In the genomic region with DNA sequence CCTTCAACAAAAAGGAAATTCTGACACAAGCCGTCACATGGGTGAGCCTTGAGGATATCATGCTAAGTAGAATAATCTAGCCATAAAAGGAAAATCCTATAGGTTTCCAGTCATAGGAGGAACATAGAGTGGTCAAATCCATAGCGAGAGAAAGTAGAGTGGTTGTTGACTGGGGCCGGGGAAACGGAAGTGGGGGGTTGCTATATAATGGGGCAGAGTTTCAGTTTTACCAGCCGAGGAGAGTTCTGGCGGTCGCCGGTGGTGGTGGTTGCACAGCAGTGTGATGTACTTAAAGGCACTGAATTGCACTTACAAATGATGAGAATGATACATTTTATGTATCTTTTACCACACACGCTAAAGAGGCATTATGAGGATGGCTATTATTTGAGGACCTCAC, we compare ENCODE assay signal across 10 cellular contexts. TPM values are rescaled to one million over a fixed set of nuclear protein-coding genes. Genes with fewer than 3 reads are reported as not detected.
DNase-seq lines count a peak whose midpoint lies in the region; ATAC-seq and TF ChIP-seq lines count a peak whose summit lies in the region.
"Had no signal": no experiment of that assay in that cellular context is flagged by ENCODE, and none has a peak within 500 bp of the region (broad histone marks: within the 10 kb centered on the region; RNA-seq: fewer than 3 reads in every experiment).

No MANE protein-coding gene starts in this region.

- H3K27me3 ChIP-seq in naive thymus-derived CD4-positive, alpha-beta T cell (ENCODE audit: control insufficient read depth in 2 of 2, insufficient read depth in 2 of 2, low read length in 2 of 2): no peaks in the 10 kb centered on the region
- H3K27me3 ChIP-seq in right atrium auricular region: no peaks in the 10 kb centered on the region

- CTCF ChIA-PET in naive thymus-derived CD4-positive, alpha-beta T cell (lab: Charles Lee): no interaction called here

- H3K27me3 Mint-ChIP-seq in IgD-negative memory B cell: no peaks in the 10 kb centered on the region
- peaks cover 0 to 6% (median 0%) of the 10 kb centered on the region in 5 donors for H3K27me3 Mint-ChIP-seq in naive thymus-derived CD4-positive, alpha-beta T cell

- H3K4me1 ChIP-seq in naive thymus-derived CD4-positive, alpha-beta T cell (ENCODE audit: control insufficient read depth in 2 of 2, insufficient read depth in 2 of 2, low read length in 2 of 2): peaks cover 0 to 3% of the 10 kb centered on the region in 2 donors
- no peaks in the 10 kb centered on the region for H3K4me1 ChIP-seq in right atrium auricular region

- H3K9me3 ChIP-seq in naive thymus-derived CD4-positive, alpha-beta T cell (ENCODE audit: control insufficient read depth in 2 of 3, low read length in 3 of 3): no peaks in the 10 kb centered on the region
- H3K9me3 ChIP-seq in right atrium auricular region: no peaks in the 10 kb centered on the region

- H3K4me3 Mint-ChIP-seq in IgD-negative memory B cell: peak overlapping the region; percentile 75 to 96 (median 86)
- no peak overlapping the region for H3K4me3 Mint-ChIP-seq in naive thymus-derived CD4-positive, alpha-beta T cell

- H3K9me3 Mint-ChIP-seq in IgD-negative memory B cell: no peaks in the 10 kb centered on the region
- no peaks in the 10 kb centered on the region for H3K9me3 Mint-ChIP-seq in naive thymus-derived CD4-positive, alpha-beta T cell

- ATAC-seq in GM18907 (IDR thresholded peaks at IDR 0.05; ENCODE audit: unreplicated experiment): peak; percentile 56
- ATAC-seq in GM21576 (IDR thresholded peaks at IDR 0.05; ENCODE audit: unreplicated experiment): peak; percentile 48
- ATAC-seq in naive thymus-derived CD4-positive, alpha-beta T cell: no peak
- no peak for ATAC-seq in HG02970 (IDR thresholded peaks at IDR 0.05; ENCODE audit: low FRiP score, unreplicated experiment)
- ATAC-seq: K562 had no signal

- H3K36me3 Mint-ChIP-seq in IgD-negative memory B cell: peaks cover 1% of the 10 kb centered on the region
- no peaks in the 10 kb centered on the region for H3K36me3 Mint-ChIP-seq in naive thymus-derived CD4-positive, alpha-beta T cell

- H3K4me1 Mint-ChIP-seq in IgD-negative memory B cell: peaks cover 30 to 41% (median 36%) of the 10 kb centered on the region in 3 donors
- peaks cover 0 to 5% (median 0%) of the 10 kb centered on the region in 7 donors for H3K4me1 Mint-ChIP-seq in naive thymus-derived CD4-positive, alpha-beta T cell

- H3K4me3 ChIP-seq in naive thymus-derived CD4-positive, alpha-beta T cell (ENCODE audit: low read length): peak overlapping the region; percentile 29
- H3K4me3 ChIP-seq in right atrium auricular region: no peak overlapping the region
- H3K4me3 ChIP-seq: K562 had no signal

- POLR2A ChIA-PET in naive thymus-derived CD4-positive, alpha-beta T cell (lab: Charles Lee): no interaction called here

- no peak for TF ChIP-seq CTCF in right atrium auricular region (IDR thresholded peaks at IDR 0.05)

- H3K27ac Mint-ChIP-seq in IgD-negative memory B cell: peak overlapping the region; percentile 84 to 96 (median 96)
- no peak overlapping the region for H3K27ac Mint-ChIP-seq in naive thymus-derived CD4-positive, alpha-beta T cell

- H3K36me3 ChIP-seq in naive thymus-derived CD4-positive, alpha-beta T cell (ENCODE audit: control insufficient read depth in 2 of 3, insufficient read depth in 3 of 3, low read length in 3 of 3): no peaks in the 10 kb centered on the region
- no peaks in the 10 kb centered on the region for H3K36me3 ChIP-seq in right atrium auricular region

- DNase-seq in naive thymus-derived CD4-positive, alpha-beta T cell: no peak
- DNase-seq in right atrium auricular region (ENCODE audit: low spot score): no peak
- DNase-seq in COR-L47 (lab: John Stamatoyannopoulos, UW): no peak
- DNase-seq in NCI-H69 (lab: John Stamatoyannopoulos, UW): no peak

- H3K27ac ChIP-seq in naive thymus-derived CD4-positive, alpha-beta T cell (ENCODE audit: low read depth, low read length): no peak overlapping the region
- H3K27ac ChIP-seq in right atrium auricular region: no peak overlapping the region

- intact Hi-C loops in naive thymus-derived CD4-positive, alpha-beta T cell (cut with micrococcal nuclease): no loop called here

RNA-seq across cellular contexts. Expression of gene GPR31, which starts 4.9 kb away (rescaled TPM):
- polyA plus RNA-seq in IgD-negative memory B cell: not detected
- not detected for total RNA-seq in naive thymus-derived CD4-positive, alpha-beta T cell
- polyA plus RNA-seq in naive thymus-derived CD4-positive, alpha-beta T cell: not detected
- not detected for total RNA-seq in right atrium auricular region
- total RNA-seq: K562 had no signal
- polyA plus RNA-seq: adipose tissue, K562 had no signal

RNA-seq across cellular contexts. Expression of gene CCR6, which starts 30.0 kb away (rescaled TPM):
- 79.3 TPM for polyA plus RNA-seq in IgD-negative memory B cell
- total RNA-seq in naive thymus-derived CD4-positive, alpha-beta T cell: 1 to 10 TPM in 1 of 5 experiments, under 1 TPM in 3, not detected in 1; 0.15 to 4.1 (median 0.48) TPM
- under 1 TPM; 0.38 to 0.93 TPM for polyA plus RNA-seq in naive thymus-derived CD4-positive, alpha-beta T cell
- total RNA-seq in right atrium auricular region: under 1 TPM in 1 of 2 donors, not detected in 1; 0.37 TPM
- total RNA-seq: K562 had no signal
- polyA plus RNA-seq: K562 had no signal

Comparison
In these comparisons a context has a peak if more than half of its experiments do, and no peak if none do; other contexts are left out.
1. ATAC-seq: peak in GM18907 (single experiment) and GM21576 (single experiment); none in naive thymus-derived CD4-positive, alpha-beta T cell (single experiment) and HG02970 (single experiment).
2. H3K27ac Mint-ChIP-seq: peak in IgD-negative memory B cell (3 of 3); none in naive thymus-derived CD4-positive, alpha-beta T cell (0 of 9).
3. H3K4me3 Mint-ChIP-seq: peak in IgD-negative memory B cell (4 of 4); none in naive thymus-derived CD4-positive, alpha-beta T cell (0 of 10).